In genomic region chr1:24254783-24255182, GRCh38 we compare ENCODE assay signal across 18 cellular contexts.
DNase-seq lines count a peak whose midpoint lies in the region; ATAC-seq and TF ChIP-seq lines count a peak whose summit lies in the region.
"Had no signal": no experiment of that assay in that cellular context is flagged by ENCODE, and none has a peak within 500 bp of the region (broad histone marks: within the 10 kb centered on the region; RNA-seq: fewer than 3 reads in every experiment).

No MANE protein-coding gene starts in this region.

- H3K36me3 Mint-ChIP-seq in GM23338 (ENCODE audit: low read depth) = no peaks in the 10 kb centered on the region
- H3K36me3 Mint-ChIP-seq in neural progenitor cell = no peaks in the 10 kb centered on the region
- H3K36me3 Mint-ChIP-seq: CD8-positive, alpha-beta T cell had no signal

- H3K27ac ChIP-seq in GM23338 (ENCODE audit: low read depth) (no peak overlapping the region), neural progenitor cell (no peak overlapping the region), psoas muscle (no peak overlapping the region)
- H3K27ac ChIP-seq: BLaER1, KMS-11, SJSA1 had no signal

- H3K27me3 ChIP-seq in GM23338 (ENCODE audit: insufficient read depth) = no peaks in the 10 kb centered on the region
- no peaks in the 10 kb centered on the region for H3K27me3 ChIP-seq in neural progenitor cell
- peaks cover 0 to 5% (median 0%) of the 10 kb centered on the region in 3 donors for H3K27me3 ChIP-seq in psoas muscle (ENCODE audit: insufficient read depth in 3 of 3, low read length in 2 of 3)
- H3K27me3 ChIP-seq: BLaER1 had no signal

- H3K9me3 Mint-ChIP-seq in GM23338 (no peaks in the 10 kb centered on the region), neural progenitor cell (no peaks in the 10 kb centered on the region)
- H3K9me3 Mint-ChIP-seq: CD8-positive, alpha-beta T cell had no signal

- H3K36me3 ChIP-seq in GM23338 (ENCODE audit: insufficient read depth) (no peaks in the 10 kb centered on the region), neural progenitor cell (no peaks in the 10 kb centered on the region), psoas muscle (ENCODE audit: insufficient read depth in 1 of 2, low read depth in 1 of 2) (no peaks in the 10 kb centered on the region)
- H3K36me3 ChIP-seq: BLaER1, SJSA1 had no signal

- H3K4me1 ChIP-seq in GM23338 (ENCODE audit: insufficient read depth) = no peaks in the 10 kb centered on the region
- no peaks in the 10 kb centered on the region for H3K4me1 ChIP-seq in neural progenitor cell
- no peaks in the 10 kb centered on the region for H3K4me1 ChIP-seq in psoas muscle
- H3K4me1 ChIP-seq: BLaER1, SJSA1 had no signal

- ATAC-seq in GM23338 = no peak; the same call in 2 of the 3 replicates
- ATAC-seq in GM19324 (IDR thresholded peaks at IDR 0.05; ENCODE audit: low FRiP score, unreplicated experiment) = no peak
- ATAC-seq in psoas muscle = no peak
- ATAC-seq: CD8-positive, alpha-beta T cell; PC-3 had no signal

- H3K4me1 Mint-ChIP-seq in GM23338 = no peaks in the 10 kb centered on the region
- H3K4me1 Mint-ChIP-seq in neural progenitor cell = no peaks in the 10 kb centered on the region

- no peaks in the 10 kb centered on the region for H3K9me3 ChIP-seq in neural progenitor cell (ENCODE audit: low read depth)
- no peaks in the 10 kb centered on the region for H3K9me3 ChIP-seq in psoas muscle
- H3K9me3 ChIP-seq: BLaER1, SJSA1 had no signal

- no peak overlapping the region for H3K4me3 Mint-ChIP-seq in GM23338
- H3K4me3 Mint-ChIP-seq in neural progenitor cell = no peak overlapping the region
- H3K4me3 Mint-ChIP-seq: CD8-positive, alpha-beta T cell had no signal

- H3F3A ChIP-seq in GM23338 (replicated peaks; ENCODE audit: low read depth) = no peaks in the 10 kb centered on the region
- no peaks in the 10 kb centered on the region for H3F3A ChIP-seq in neural progenitor cell (ENCODE audit: low read depth)

- H4K20me1 ChIP-seq in GM23338 (replicated peaks; ENCODE audit: insufficient read depth) = no peaks in the 10 kb centered on the region
- H4K20me1 ChIP-seq in neural progenitor cell (ENCODE audit: low read depth) = no peaks in the 10 kb centered on the region
- H4K20me1 ChIP-seq: BLaER1 had no signal

- 84 to 89% (median 88%) methylated on average over 9 of the region's 9 CpGs for WGBS in psoas muscle, 3 donors

- no peak overlapping the region for H3K9ac ChIP-seq in neural progenitor cell
- H3K9ac ChIP-seq: BLaER1, KMS-11 had no signal

- H3K79me2 ChIP-seq in GM23338 (replicated peaks; ENCODE audit: insufficient read depth) (no peaks in the 10 kb centered on the region), neural progenitor cell (ENCODE audit: low read depth) (no peaks in the 10 kb centered on the region)

- no peak for TF ChIP-seq CTCF in GM23338 (conservative IDR thresholded peaks at IDR 0.05; ENCODE audit: low read depth in 2 of 2)
- no peak for TF ChIP-seq CTCF in neural progenitor cell (IDR thresholded peaks at IDR 0.05)
- TF ChIP-seq CTCF in psoas muscle (IDR thresholded peaks at IDR 0.05) = no peak

- H3K27me3 Mint-ChIP-seq in GM23338 (ENCODE audit: insufficient read depth, low read depth, poor library complexity) (peaks cover 9% of the 10 kb centered on the region), neural progenitor cell (ENCODE audit: insufficient read depth, low read depth) (peaks cover 10% of the 10 kb centered on the region)

- no peak overlapping the region for H3K27ac Mint-ChIP-seq in GM23338
- H3K27ac Mint-ChIP-seq in neural progenitor cell = no peak overlapping the region
- H3K27ac Mint-ChIP-seq: CD8-positive, alpha-beta T cell had no signal

- H3K4me2 ChIP-seq in GM23338 = no peak overlapping the region
- H3K4me2 ChIP-seq in neural progenitor cell = no peak overlapping the region
- H3K4me2 ChIP-seq: BLaER1, KMS-11 had no signal

- H2AFZ ChIP-seq in GM23338 (peak overlapping the region; percentile 87), neural progenitor cell (replicated peaks) (peak overlapping the region; percentile 42)

- intact Hi-C loops in psoas muscle (cut with DNase I) = no loop called here

- H3K4me3 ChIP-seq in GM23338 (no peak overlapping the region), neural progenitor cell (no peak overlapping the region), psoas muscle (no peak overlapping the region)
- H3K4me3 ChIP-seq: BLaER1, SJSA1 had no signal

- DNase-seq in NCI-H82 (lab: John Stamatoyannopoulos, UW) = peak; percentile 38
- DNase-seq in NCI-H82 treated with DMSO at 0.1 percent for 48 hours (lab: John Stamatoyannopoulos, UW; ENCODE audit: unreplicated experiment) = no peak
- DNase-seq in GM23338 (ENCODE audit: low spot score) = peak; percentile 19
- DNase-seq in SK-N-DZ (ENCODE audit: low spot score) = peak; percentile 13
- DNase-seq in neural progenitor cell (ENCODE audit: low spot score) = no peak
- DNase-seq in psoas muscle = no peak
- DNase-seq in globus pallidus (ENCODE audit: low spot score) = no peak
- DNase-seq: CD8-positive, alpha-beta T cell; DMS79 treated with DMSO at 0.1 percent for 48 hours; NCI-H1092 treated with DMSO at 0.1 percent for 48 hours; NCI-H1694 treated with DMSO at 0.1 percent for 48 hours; NCI-H345; NCI-H526 treated with DMSO at 0.1 percent for 48 hours; PC-3 had no signal

- H3K9me2 ChIP-seq in GM23338 (ENCODE audit: insufficient read depth) = no peaks in the 10 kb centered on the region

TF ChIP-seq in GM23338, 12 proteins besides CTCF, POLR2A, EP300 and RAD21 (continues in another document):
- TF ChIP-seq NANOG (IDR thresholded peaks at IDR 0.05; ENCODE audit: borderline replicate concordance) (no peak), ETS1 (IDR thresholded peaks at IDR 0.05) (no peak), ZNF331 (CRISPR knock-in tag; IDR thresholded peaks at IDR 0.05; ENCODE audit: low read depth) (no peak), EZH2phosphoT487 (IDR thresholded peaks at IDR 0.05; ENCODE audit: unreplicated experiment) (no peak), REST (IDR thresholded peaks at IDR 0.05; ENCODE audit: unreplicated experiment) (no peak), EZH2 (IDR thresholded peaks at IDR 0.05; ENCODE audit: low read depth, unreplicated experiment) (no peak), STAT1 (IDR thresholded peaks at IDR 0.05; ENCODE audit: unreplicated experiment) (no peak), JUNB (IDR thresholded peaks at IDR 0.05; ENCODE audit: unreplicated experiment) (no peak), ZNF114 (CRISPR knock-in tag; IDR thresholded peaks at IDR 0.05) (no peak)

Comparison
In these comparisons a context has a peak if more than half of its experiments do, and no peak if none do; other contexts are left out.
1. DNase-seq: peak in NCI-H82 (single experiment), GM23338 (single experiment) and SK-N-DZ (single experiment); none in NCI-H82 treated with DMSO at 0.1 percent for 48 hours (single experiment), neural progenitor cell (single experiment), psoas muscle (0 of 2) and globus pallidus (single experiment).